9 cellular contexts compared by ENCODE assay signal in genomic region chr10:81541517-81541916, GRCh38.
"Had no signal": no experiment of that assay in that cellular context is flagged by ENCODE, and none has a peak within 500 bp of the region (broad histone marks: within the 10 kb centered on the region; RNA-seq: fewer than 3 reads in every experiment).

No MANE protein-coding gene starts in this region.

- H3K27ac ChIP-seq: GM23248 had no signal

- ATAC-seq: HCT116, K562 had no signal

- FAIRE-seq: HTR-8/SVneo, K562 had no signal

- H3K4me1 ChIP-seq: HAP-1 had no signal

- H3K4me3 ChIP-seq: GM23248, HAP-1, K562 had no signal

- DNase-seq: GM23248, GOT3, H7, IMR-90, KG1 had no signal

- H3K36me3 ChIP-seq: HAP-1 had no signal
